In the genomic region with DNA sequence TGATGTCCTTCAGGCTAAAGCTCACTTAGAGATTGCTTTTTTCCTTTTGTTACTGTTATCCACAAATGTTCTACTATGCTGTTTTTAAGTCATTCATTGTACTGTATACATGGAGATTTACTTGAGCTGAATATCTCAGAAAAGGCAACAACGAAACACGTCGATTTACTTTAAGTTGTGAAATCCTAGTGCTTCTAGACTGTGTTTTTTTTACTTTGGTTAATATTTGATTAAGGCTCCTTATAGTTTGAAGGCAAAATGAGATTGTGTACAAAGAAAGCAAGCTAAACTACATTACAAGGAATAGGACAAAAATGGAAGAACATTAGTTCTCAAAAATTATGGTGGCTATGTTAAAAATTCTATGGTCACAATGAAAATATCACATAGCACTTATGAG, we compare ENCODE assay signal across 22 cellular contexts.
A peak's percentile ranks its signal among the peaks of the same experiment; 100 is the strongest.
DNase-seq lines count a peak whose midpoint lies in the region; ATAC-seq, FAIRE-seq and TF ChIP-seq lines count a peak whose summit lies in the region.
"Had no signal": no experiment of that assay in that cellular context is flagged by ENCODE, and none has a peak within 500 bp of the region (broad histone marks: within the 10 kb centered on the region; RNA-seq: fewer than 3 reads in every experiment).

No MANE protein-coding gene starts in this region.

- H3K4me3 ChIP-seq in A549 (no peak overlapping the region), lower lobe of right lung (no peak overlapping the region), upper lobe of right lung (no peak overlapping the region)

- intact Hi-C loops in lower lobe of right lung (cut with DNase I), result no loop called here
- intact Hi-C loops in upper lobe of right lung (cut with DNase I), result no loop called here

- no peak for TF ChIP-seq RAD21 in A549 (conservative IDR thresholded peaks at IDR 0.05 in 1 of 2, IDR thresholded peaks at IDR 0.05 in 1 of 2)

- H3K27ac ChIP-seq in A549 (no peak overlapping the region), lower lobe of right lung (no peak overlapping the region), upper lobe of right lung (no peak overlapping the region)

- DNase-seq in A549 (ENCODE audit: low read depth in 1 of 2, low spot score in 1 of 2) (no peak), HTR-8/SVneo (ENCODE audit: insufficient read length, low spot score) (no peak), lower lobe of right lung (no peak), upper lobe of right lung (no peak), NCI-H526 (lab: John Stamatoyannopoulos, UW) (no peak), DMS153 treated with DMSO at 0.1 percent for 48 hours (lab: John Stamatoyannopoulos, UW; ENCODE audit: unreplicated experiment) (no peak)
- DNase-seq: 8988T; BE2C; C1 segment of cervical spinal cord; CD4-positive, CD25-positive, alpha-beta regulatory T cell; CD8-positive, alpha-beta memory T cell; COR-L47; DMS79; GDM1; GOT3; H7; HFFc6 had no signal

- TF ChIP-seq EP300 in A549 (IDR thresholded peaks at IDR 0.05), result no peak

- TF ChIP-seq CTCF in A549 (IDR thresholded peaks at IDR 0.05), result no peak
- TF ChIP-seq CTCF in lower lobe of right lung (IDR thresholded peaks at IDR 0.05), result no peak
- no peak for TF ChIP-seq CTCF in upper lobe of right lung (IDR thresholded peaks at IDR 0.05)

- 6% methylated on average over 3 of the region's 3 CpGs for WGBS in A549 (ENCODE audit: missing lambda C conversion rate)

- FAIRE-seq in A549 (lab: Jason Lieb, UNC), result peak; percentile 70
- FAIRE-seq in HTR-8/SVneo (lab: Jason Lieb, UNC), result peak; percentile 60
- FAIRE-seq: D721Med, GM12892, GM18507 had no signal

- CTCF ChIA-PET in A549 (lab: Yijun Ruan, JAX), result no interaction called here

- H3K9me3 ChIP-seq in A549 (no peaks in the 10 kb centered on the region), lower lobe of right lung (no peaks in the 10 kb centered on the region), upper lobe of right lung (no peaks in the 10 kb centered on the region)
- H3K9me3 ChIP-seq: BE2C had no signal

- ATAC-seq in A549 (no peak), lower lobe of right lung (peak; percentile 22 to 60), upper lobe of right lung (peak; percentile 8), GM18858 (IDR thresholded peaks at IDR 0.05; ENCODE audit: unreplicated experiment) (no peak)
- ATAC-seq: HCT116 had no signal

- H3K4me1 ChIP-seq in A549 (peaks cover 35% of the 10 kb centered on the region; the same call in 2 of the 3 replicates), lower lobe of right lung (no peaks in the 10 kb centered on the region), upper lobe of right lung (no peaks in the 10 kb centered on the region)
- H3K4me1 ChIP-seq: BE2C had no signal

- peak overlapping the region; percentile 26; the same call in 2 of the 3 replicates for H3K4me2 ChIP-seq in A549

- no peaks in the 10 kb centered on the region for H3K27me3 ChIP-seq in lower lobe of right lung (ENCODE audit: low read depth)
- H3K27me3 ChIP-seq in upper lobe of right lung, result no peaks in the 10 kb centered on the region
- H3K27me3 ChIP-seq: BE2C had no signal

- POLR2A ChIA-PET in A549 (lab: Yijun Ruan, JAX), result no interaction called here

- no peak for TF ChIP-seq POLR2A in A549 (IDR thresholded peaks at IDR 0.05; ENCODE audit: low read length)

- H3K36me3 ChIP-seq in lower lobe of right lung (no peaks in the 10 kb centered on the region), upper lobe of right lung (no peaks in the 10 kb centered on the region)
- H3K36me3 ChIP-seq: BE2C had no signal

TF ChIP-seq in A549, 52 proteins besides CTCF, POLR2A, EP300 and RAD21:
- TF ChIP-seq, protein P1, sequence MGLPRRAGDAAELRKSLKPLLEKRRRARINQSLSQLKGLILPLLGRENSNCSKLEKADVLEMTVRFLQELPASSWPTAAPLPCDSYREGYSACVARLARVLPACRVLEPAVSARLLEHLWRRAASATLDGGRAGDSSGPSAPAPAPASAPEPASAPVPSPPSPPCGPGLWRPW (IDR thresholded peaks at IDR 0.05), result no peak
- peak in 1 of 2 experiments; percentile 35; a peak in 1 of 4 replicates for TF ChIP-seq CEBPB (IDR thresholded peaks at IDR 0.05)

Comparison
In these comparisons a context has a peak if more than half of its experiments do, and no peak if none do; other contexts are left out.
1. ATAC-seq: peak in lower lobe of right lung (2 of 2) and upper lobe of right lung (single experiment); none in A549 (0 of 2) and GM18858 (single experiment).